In genomic region chr14:89500303-89500702, GRCh38 we compare ENCODE assay signal across 29 cellular contexts.
"Had no signal": no experiment of that assay in that cellular context is flagged by ENCODE, and none has a peak within 500 bp of the region (broad histone marks: within the 10 kb centered on the region; RNA-seq: fewer than 3 reads in every experiment).

No MANE protein-coding gene starts in this region.

- H3K27ac Mint-ChIP-seq: dendritic cell treated with granulocyte-macrophage colony-stimulating factor and Interleukin-4, amounts not matched to agents 40 ng/mL and 50 ng/mL, for 4 days; natural killer cell treated with Interleukin-12 subunit alpha and Interleukin-12 subunit beta and Interleukin-15 and Interleukin-18, amount 100 ng/mL, for 72 hours; progenitor cell of endocrine pancreas; stimulated activated memory B cell treated with anti-CD40 and anti-IgM and Interleukin-4, amounts not matched to agents 10 μg/mL and 1 μg/mL and 100 μg/mL, for 72 hours; stimulated activated naive CD8-positive, alpha-beta T cell treated with anti-CD3 and anti-CD28 coated beads, Interleukin-15, Interleukin-2, amounts not matched to agents 100 ng/mL and 50 ng/mL, for 24 hours had no signal

- FAIRE-seq: endometrium, islet of Langerhans, urothelium cell line had no signal

- DNase-seq: colonic mucosa; effector memory CD4-positive, alpha-beta T cell; erythroblast; esophagus squamous epithelium; foreskin melanocyte; glutamatergic neuron; heart right ventricle; hippocampal formation; left cardiac atrium; left ventricle myocardium inferior; lower lobe of right lung; stimulated activated CD4-positive, alpha-beta T cell treated with anti-CD3 and anti-CD28 coated beads, Interleukin-12 subunit alpha, Interleukin-12 subunit beta, amount 100 ng/mL, for 4 hours; stimulated activated CD4-positive, alpha-beta T cell treated with anti-CD3 and anti-CD28 coated beads, Interleukin-1b, Interleukin-23, amount 100 ng/mL, for 48 hours; stimulated activated CD4-positive, alpha-beta T cell treated with anti-CD3 and anti-CD28 coated beads, Interleukin-4, amount 100 ng/mL, for 24 hours; upper lobe of left lung had no signal

- H3K27ac ChIP-seq: colonic mucosa, esophagus squamous epithelium, heart right ventricle, left ventricle myocardium inferior, lower lobe of right lung, parathyroid adenoma, thoracic aorta, tibial nerve, upper lobe of left lung had no signal

- H3K9ac ChIP-seq: parathyroid adenoma had no signal

- H3K9me3 Mint-ChIP-seq: dendritic cell treated with granulocyte-macrophage colony-stimulating factor and Interleukin-4, amounts not matched to agents 40 ng/mL and 50 ng/mL, for 4 days; natural killer cell treated with Interleukin-12 subunit alpha and Interleukin-12 subunit beta and Interleukin-15 and Interleukin-18, amount 100 ng/mL, for 72 hours; stimulated activated memory B cell treated with anti-CD40 and anti-IgM and Interleukin-4, amounts not matched to agents 10 μg/mL and 1 μg/mL and 100 μg/mL, for 72 hours; stimulated activated naive CD8-positive, alpha-beta T cell treated with anti-CD3 and anti-CD28 coated beads, Interleukin-15, Interleukin-2, amounts not matched to agents 100 ng/mL and 50 ng/mL, for 24 hours had no signal

- H3K36me3 ChIP-seq: colonic mucosa, lower lobe of right lung, thoracic aorta, upper lobe of left lung had no signal

- H3K4me3 ChIP-seq: colonic mucosa, esophagus squamous epithelium, heart right ventricle, left ventricle myocardium inferior, lower lobe of right lung, smooth muscle cell, thoracic aorta, tibial nerve, upper lobe of left lung had no signal

- H3K9me3 ChIP-seq: colonic mucosa, esophagus squamous epithelium, heart right ventricle, left ventricle myocardium inferior, lower lobe of right lung, thoracic aorta, tibial nerve, upper lobe of left lung had no signal

- H3K4me3 Mint-ChIP-seq: dendritic cell treated with granulocyte-macrophage colony-stimulating factor and Interleukin-4, amounts not matched to agents 40 ng/mL and 50 ng/mL, for 4 days; natural killer cell treated with Interleukin-12 subunit alpha and Interleukin-12 subunit beta and Interleukin-15 and Interleukin-18, amount 100 ng/mL, for 72 hours; neural crest cell; stimulated activated memory B cell treated with anti-CD40 and anti-IgM and Interleukin-4, amounts not matched to agents 10 μg/mL and 1 μg/mL and 100 μg/mL, for 72 hours; stimulated activated naive CD8-positive, alpha-beta T cell treated with anti-CD3 and anti-CD28 coated beads, Interleukin-15, Interleukin-2, amounts not matched to agents 100 ng/mL and 50 ng/mL, for 24 hours had no signal

- H3K27me3 ChIP-seq: colonic mucosa, esophagus squamous epithelium, heart right ventricle, tibial nerve, upper lobe of left lung had no signal

- H3K4me2 ChIP-seq: smooth muscle cell had no signal

- H2AFZ ChIP-seq: parathyroid adenoma had no signal

- ATAC-seq: heart right ventricle; left cardiac atrium; lower lobe of right lung; natural killer cell treated with Interleukin-12 subunit alpha and Interleukin-12 subunit beta and Interleukin-15 and Interleukin-18, amount 100 ng/mL, for 72 hours; sciatic nerve; stimulated activated memory B cell treated with anti-CD40 and anti-IgM and Interleukin-4, amounts not matched to agents 10 μg/mL and 1 μg/mL and 100 μg/mL, for 72 hours had no signal

- H3K27me3 Mint-ChIP-seq: dendritic cell treated with granulocyte-macrophage colony-stimulating factor and Interleukin-4, amounts not matched to agents 40 ng/mL and 50 ng/mL, for 4 days; natural killer cell treated with Interleukin-12 subunit alpha and Interleukin-12 subunit beta and Interleukin-15 and Interleukin-18, amount 100 ng/mL, for 72 hours; stimulated activated memory B cell treated with anti-CD40 and anti-IgM and Interleukin-4, amounts not matched to agents 10 μg/mL and 1 μg/mL and 100 μg/mL, for 72 hours; stimulated activated naive CD8-positive, alpha-beta T cell treated with anti-CD3 and anti-CD28 coated beads, Interleukin-15, Interleukin-2, amounts not matched to agents 100 ng/mL and 50 ng/mL, for 24 hours had no signal

- H3K4me1 ChIP-seq: colonic mucosa, parathyroid adenoma had no signal

- H3K36me3 Mint-ChIP-seq: natural killer cell treated with Interleukin-12 subunit alpha and Interleukin-12 subunit beta and Interleukin-15 and Interleukin-18, amount 100 ng/mL, for 72 hours had no signal
